In genomic region chr2:52537588-52537987, GRCh38 we compare ENCODE assay signal across 26 cellular contexts.
"Had no signal": no experiment of that assay in that cellular context is flagged by ENCODE, and none has a peak within 500 bp of the region (broad histone marks: within the 10 kb centered on the region; RNA-seq: fewer than 3 reads in every experiment).

No MANE protein-coding gene starts in this region.

- H3K27ac ChIP-seq: left lung, lower lobe of right lung, neural progenitor cell, neutrophil, ovary, right atrium auricular region, skin epidermis, transverse colon, upper lobe of left lung, vagina had no signal

- H3K4me3 ChIP-seq: left lung, lower lobe of right lung, neural progenitor cell, ovary, right atrium auricular region, skin epidermis, transverse colon, upper lobe of left lung, vagina had no signal

- DNase-seq: hippocampal formation; kidney; left colon; left lung; lower lobe of right lung; mesendoderm; naive B cell; natural killer cell; nephron progenitor cell; occipital lobe; ovary; stimulated activated CD4-positive, alpha-beta T cell treated with anti-CD3 and anti-CD28 coated beads, Interleukin-12 subunit alpha, Interleukin-12 subunit beta, amount 100 ng/mL, for 4 hours; stimulated activated CD4-positive, alpha-beta T cell treated with anti-CD3 and anti-CD28 coated beads, Interleukin-15, amount 100 ng/mL, for 24 hours; stimulated activated CD4-positive, alpha-beta T cell treated with anti-CD3 and anti-CD28 coated beads, Interleukin-2, amount 100 ng/mL, for 24 hours; stimulated activated CD4-positive, alpha-beta T cell treated with anti-CD3 and anti-CD28 coated beads, Interleukin-4, amount 100 ng/mL, for 1 hour; stimulated activated naive B cell treated with anti-CD40 and anti-IgM and Interleukin-4, amounts not matched to agents 10 μg/mL and 1 μg/mL and 100 μg/mL, for 72 hours; stimulated activated naive CD8-positive, alpha-beta T cell treated with anti-CD3 and anti-CD28 coated beads, Interleukin-15, Interleukin-2, amounts not matched to agents 100 U/mL and 50 U/mL, for 24 hours; transverse colon; upper lobe of left lung had no signal

- ATAC-seq: left colon; natural killer cell; sciatic nerve; stimulated activated naive B cell treated with anti-CD40 and anti-IgM and Interleukin-4, amounts not matched to agents 10 μg/mL and 1 μg/mL and 100 μg/mL, for 72 hours; stimulated activated naive CD8-positive, alpha-beta T cell treated with anti-CD3 and anti-CD28 coated beads, Interleukin-15, Interleukin-2, amounts not matched to agents 100 U/mL and 50 U/mL, for 24 hours had no signal

- H3K36me3 ChIP-seq: left lung, lower lobe of right lung, neural progenitor cell, neutrophil, ovary, right atrium auricular region, transverse colon, upper lobe of left lung, vagina had no signal

- H2AFZ ChIP-seq: neural progenitor cell had no signal

- H3K4me2 ChIP-seq: neural progenitor cell had no signal

- H3K4me1 ChIP-seq: left lung, lower lobe of right lung, neural progenitor cell, right atrium auricular region, transverse colon, upper lobe of left lung, vagina had no signal

- H3K27me3 ChIP-seq: left lung, neural progenitor cell, neutrophil, ovary, right atrium auricular region, transverse colon, upper lobe of left lung, vagina had no signal

- H3K9me3 ChIP-seq: lower lobe of right lung, neutrophil, ovary, right atrium auricular region, transverse colon, upper lobe of left lung, vagina had no signal

- H3K9ac ChIP-seq: neural progenitor cell had no signal

- FAIRE-seq: islet of Langerhans, kidney had no signal
